2 cellular contexts compared by ENCODE assay signal in genomic region chr3:25707268-25707928, GRCh38.
TF ChIP-seq lines count a peak whose summit lies in the region.

No MANE protein-coding gene starts in this region.

TF ChIP-seq in GM23338, 12 proteins besides CTCF, POLR2A, EP300 and RAD21:
- TF ChIP-seq ZNF462 (CRISPR knock-in tag; IDR thresholded peaks at IDR 0.05) (no peak), JUNB (IDR thresholded peaks at IDR 0.05; ENCODE audit: unreplicated experiment) (no peak), EZH2 (IDR thresholded peaks at IDR 0.05; ENCODE audit: low read depth, unreplicated experiment) (no peak), ZNF331 (CRISPR knock-in tag; IDR thresholded peaks at IDR 0.05; ENCODE audit: low read depth) (no peak), EZH2phosphoT487 (IDR thresholded peaks at IDR 0.05; ENCODE audit: unreplicated experiment) (no peak), ETS1 (IDR thresholded peaks at IDR 0.05) (no peak), ZNF114 (CRISPR knock-in tag; IDR thresholded peaks at IDR 0.05) (no peak), REST (IDR thresholded peaks at IDR 0.05; ENCODE audit: unreplicated experiment) (no peak), POLR2AphosphoS5 (IDR thresholded peaks at IDR 0.05; ENCODE audit: low read depth) (no peak), STAT1 (IDR thresholded peaks at IDR 0.05; ENCODE audit: unreplicated experiment) (no peak), NANOG (IDR thresholded peaks at IDR 0.05; ENCODE audit: borderline replicate concordance) (no peak), CREB1 (CRISPR knock-in tag; IDR thresholded peaks at IDR 0.05; ENCODE audit: low read depth) (no peak)

TF ChIP-seq in K562, 482 proteins besides CTCF, POLR2A, EP300 and RAD21 (continued from another document):
- TF ChIP-seq ZNF589 (CRISPR knock-in tag; IDR thresholded peaks at IDR 0.05; ENCODE audit: low read depth), result no peak
